ENCODE assay signal across 1 cellular context in the genomic region with DNA sequence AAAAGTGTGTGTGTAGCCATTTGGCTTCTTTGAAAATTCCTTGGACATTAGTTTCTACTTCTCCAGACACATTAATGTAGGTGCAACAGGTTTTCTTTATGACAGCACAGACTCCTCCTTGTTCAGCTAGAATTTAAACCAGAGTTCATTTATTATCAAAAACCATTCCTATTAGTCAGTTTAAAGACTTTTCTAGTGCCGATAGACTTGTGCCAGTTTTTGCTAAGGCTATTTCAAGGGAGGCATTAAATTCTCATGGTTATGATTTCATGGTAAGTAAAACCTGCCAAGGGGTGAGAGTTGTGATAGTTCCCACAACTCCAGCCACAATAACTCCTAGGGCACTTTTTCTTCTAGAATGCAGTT.
TF ChIP-seq lines count a peak whose summit lies in the region.

No MANE protein-coding gene starts in this region.

TF ChIP-seq in K562, 482 proteins besides CTCF, POLR2A, EP300 and RAD21:
- TF ChIP-seq CREM (IDR thresholded peaks at IDR 0.05; ENCODE audit: low read depth): no peak
- no peak for TF ChIP-seq ZNF23 (CRISPR knock-in tag; IDR thresholded peaks at IDR 0.05)
- TF ChIP-seq, protein P1, sequence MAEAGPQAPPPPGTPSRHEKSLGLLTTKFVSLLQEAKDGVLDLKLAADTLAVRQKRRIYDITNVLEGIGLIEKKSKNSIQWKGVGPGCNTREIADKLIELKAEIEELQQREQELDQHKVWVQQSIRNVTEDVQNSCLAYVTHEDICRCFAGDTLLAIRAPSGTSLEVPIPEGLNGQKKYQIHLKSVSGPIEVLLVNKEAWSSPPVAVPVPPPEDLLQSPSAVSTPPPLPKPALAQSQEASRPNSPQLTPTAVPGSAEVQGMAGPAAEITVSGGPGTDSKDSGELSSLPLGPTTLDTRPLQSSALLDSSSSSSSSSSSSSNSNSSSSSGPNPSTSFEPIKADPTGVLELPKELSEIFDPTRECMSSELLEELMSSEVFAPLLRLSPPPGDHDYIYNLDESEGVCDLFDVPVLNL (CRISPR knock-in tag; IDR thresholded peaks at IDR 0.05; ENCODE audit: low read depth): no peak
- no peak for TF ChIP-seq UBTF (IDR thresholded peaks at IDR 0.05; ENCODE audit: borderline replicate concordance in 1 of 2, low read depth in 2 of 2, low read length in 2 of 2)
- no peak for TF ChIP-seq PHF8 (IDR thresholded peaks at IDR 0.05; ENCODE audit: borderline replicate concordance, low read length)
- TF ChIP-seq ZNF586 (CRISPR knock-in tag; conservative IDR thresholded peaks at IDR 0.05): no peak
- TF ChIP-seq U2AF2 (optimal IDR thresholded peaks at IDR 0.05; ENCODE audit: low read depth, low read length): no peak
- TF ChIP-seq NCOA6 (IDR thresholded peaks at IDR 0.05): no peak
- TF ChIP-seq GTF2B (IDR thresholded peaks at IDR 0.05; ENCODE audit: extremely low read depth, insufficient read length): no peak
- no peak for TF ChIP-seq FOS (IDR thresholded peaks at IDR 0.05; ENCODE audit: extremely low read depth, insufficient read length)
- TF ChIP-seq, protein P2, sequence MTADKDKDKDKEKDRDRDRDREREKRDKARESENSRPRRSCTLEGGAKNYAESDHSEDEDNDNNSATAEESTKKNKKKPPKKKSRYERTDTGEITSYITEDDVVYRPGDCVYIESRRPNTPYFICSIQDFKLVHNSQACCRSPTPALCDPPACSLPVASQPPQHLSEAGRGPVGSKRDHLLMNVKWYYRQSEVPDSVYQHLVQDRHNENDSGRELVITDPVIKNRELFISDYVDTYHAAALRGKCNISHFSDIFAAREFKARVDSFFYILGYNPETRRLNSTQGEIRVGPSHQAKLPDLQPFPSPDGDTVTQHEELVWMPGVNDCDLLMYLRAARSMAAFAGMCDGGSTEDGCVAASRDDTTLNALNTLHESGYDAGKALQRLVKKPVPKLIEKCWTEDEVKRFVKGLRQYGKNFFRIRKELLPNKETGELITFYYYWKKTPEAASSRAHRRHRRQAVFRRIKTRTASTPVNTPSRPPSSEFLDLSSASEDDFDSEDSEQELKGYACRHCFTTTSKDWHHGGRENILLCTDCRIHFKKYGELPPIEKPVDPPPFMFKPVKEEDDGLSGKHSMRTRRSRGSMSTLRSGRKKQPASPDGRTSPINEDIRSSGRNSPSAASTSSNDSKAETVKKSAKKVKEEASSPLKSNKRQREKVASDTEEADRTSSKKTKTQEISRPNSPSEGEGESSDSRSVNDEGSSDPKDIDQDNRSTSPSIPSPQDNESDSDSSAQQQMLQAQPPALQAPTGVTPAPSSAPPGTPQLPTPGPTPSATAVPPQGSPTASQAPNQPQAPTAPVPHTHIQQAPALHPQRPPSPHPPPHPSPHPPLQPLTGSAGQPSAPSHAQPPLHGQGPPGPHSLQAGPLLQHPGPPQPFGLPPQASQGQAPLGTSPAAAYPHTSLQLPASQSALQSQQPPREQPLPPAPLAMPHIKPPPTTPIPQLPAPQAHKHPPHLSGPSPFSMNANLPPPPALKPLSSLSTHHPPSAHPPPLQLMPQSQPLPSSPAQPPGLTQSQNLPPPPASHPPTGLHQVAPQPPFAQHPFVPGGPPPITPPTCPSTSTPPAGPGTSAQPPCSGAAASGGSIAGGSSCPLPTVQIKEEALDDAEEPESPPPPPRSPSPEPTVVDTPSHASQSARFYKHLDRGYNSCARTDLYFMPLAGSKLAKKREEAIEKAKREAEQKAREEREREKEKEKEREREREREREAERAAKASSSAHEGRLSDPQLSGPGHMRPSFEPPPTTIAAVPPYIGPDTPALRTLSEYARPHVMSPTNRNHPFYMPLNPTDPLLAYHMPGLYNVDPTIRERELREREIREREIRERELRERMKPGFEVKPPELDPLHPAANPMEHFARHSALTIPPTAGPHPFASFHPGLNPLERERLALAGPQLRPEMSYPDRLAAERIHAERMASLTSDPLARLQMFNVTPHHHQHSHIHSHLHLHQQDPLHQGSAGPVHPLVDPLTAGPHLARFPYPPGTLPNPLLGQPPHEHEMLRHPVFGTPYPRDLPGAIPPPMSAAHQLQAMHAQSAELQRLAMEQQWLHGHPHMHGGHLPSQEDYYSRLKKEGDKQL (CRISPR knock-in tag; IDR thresholded peaks at IDR 0.05; ENCODE audit: borderline replicate concordance): no peak
- TF ChIP-seq, protein P3, sequence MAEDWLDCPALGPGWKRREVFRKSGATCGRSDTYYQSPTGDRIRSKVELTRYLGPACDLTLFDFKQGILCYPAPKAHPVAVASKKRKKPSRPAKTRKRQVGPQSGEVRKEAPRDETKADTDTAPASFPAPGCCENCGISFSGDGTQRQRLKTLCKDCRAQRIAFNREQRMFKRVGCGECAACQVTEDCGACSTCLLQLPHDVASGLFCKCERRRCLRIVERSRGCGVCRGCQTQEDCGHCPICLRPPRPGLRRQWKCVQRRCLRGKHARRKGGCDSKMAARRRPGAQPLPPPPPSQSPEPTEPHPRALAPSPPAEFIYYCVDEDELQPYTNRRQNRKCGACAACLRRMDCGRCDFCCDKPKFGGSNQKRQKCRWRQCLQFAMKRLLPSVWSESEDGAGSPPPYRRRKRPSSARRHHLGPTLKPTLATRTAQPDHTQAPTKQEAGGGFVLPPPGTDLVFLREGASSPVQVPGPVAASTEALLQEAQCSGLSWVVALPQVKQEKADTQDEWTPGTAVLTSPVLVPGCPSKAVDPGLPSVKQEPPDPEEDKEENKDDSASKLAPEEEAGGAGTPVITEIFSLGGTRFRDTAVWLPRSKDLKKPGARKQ (CRISPR knock-in tag; IDR thresholded peaks at IDR 0.05): no peak
